In the genomic region with DNA sequence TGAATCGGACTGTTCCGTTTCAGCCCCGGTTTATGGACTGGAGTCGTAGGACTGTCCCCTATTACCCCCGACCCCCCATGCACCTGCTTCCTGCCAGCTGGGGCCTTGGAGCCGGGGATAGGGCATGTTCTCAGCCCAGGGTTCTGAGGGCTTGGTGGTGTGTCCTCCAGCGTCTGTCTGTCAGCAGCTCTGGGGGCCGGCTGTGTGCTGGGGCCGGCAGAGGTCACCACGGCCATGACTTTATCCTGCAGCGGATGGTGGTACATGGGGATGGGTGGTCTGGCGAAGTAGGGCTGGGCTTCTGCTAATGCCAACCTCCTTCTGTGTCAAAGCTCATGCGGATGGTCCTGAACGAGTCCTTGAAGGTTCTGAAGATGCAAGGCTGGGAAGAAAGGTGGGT, we compare ENCODE assay signal across 25 cellular contexts.
"Had no signal": no experiment of that assay in that cellular context is flagged by ENCODE, and none has a peak within 500 bp of the region (broad histone marks: within the 10 kb centered on the region; RNA-seq: fewer than 3 reads in every experiment).

No MANE protein-coding gene starts in this region.

- DNase-seq: cortex of kidney; effector memory CD8-positive, alpha-beta T cell; head of caudate nucleus; mesendoderm; midbrain; naive thymus-derived CD4-positive, alpha-beta T cell; pancreas; retina; right lobe of liver; small intestine; stimulated activated CD4-positive, alpha-beta T cell treated with anti-CD3 and anti-CD28 coated beads, Interleukin-12 subunit alpha, Interleukin-12 subunit beta, amount 100 ng/mL, for 4 hours; stimulated activated CD4-positive, alpha-beta T cell treated with anti-CD3 and anti-CD28 coated beads, Interleukin-1b, Interleukin-23, amount 100 ng/mL, for 48 hours; stimulated activated CD4-positive, alpha-beta T cell treated with anti-CD3 and anti-CD28 coated beads, Interleukin-4, amount 100 ng/mL, for 1 hour; stimulated activated CD8-positive, alpha-beta memory T cell treated with anti-CD3 and anti-CD28 coated beads, Interleukin-4, amount 100 ng/mL, for 48 hours; stimulated activated naive CD4-positive, alpha-beta T cell treated with Interleukin-2 at 50 U/mL for 16 hours; stomach; thyroid gland; trophoblast cell had no signal

- H3K27ac ChIP-seq: left lung, neutrophil, pancreas, right lobe of liver, stomach, thyroid gland, vagina had no signal

- H3K4me3 ChIP-seq: left lung, pancreas, right lobe of liver, stomach, thyroid gland, vagina had no signal

- ATAC-seq: effector memory CD8-positive, alpha-beta T cell; left lung; naive thymus-derived CD4-positive, alpha-beta T cell; pancreas; right lobe of liver had no signal

- H3K9me3 Mint-ChIP-seq: effector memory CD8-positive, alpha-beta T cell; nephron had no signal

- H3K27me3 Mint-ChIP-seq: effector memory CD8-positive, alpha-beta T cell; naive thymus-derived CD4-positive, alpha-beta T cell had no signal

- H3K9me3 ChIP-seq: left lung, neutrophil, pancreas, right lobe of liver, stomach, thyroid gland, vagina had no signal

- H3K27ac Mint-ChIP-seq: naive thymus-derived CD4-positive, alpha-beta T cell; nephron had no signal

- FAIRE-seq: endometrium, frontal cortex, keratinocyte, pancreas, small intestine had no signal

- H3K27me3 ChIP-seq: left lung, neutrophil, pancreas, right lobe of liver, stomach, thyroid gland, vagina had no signal

- H3K4me3 Mint-ChIP-seq: effector memory CD8-positive, alpha-beta T cell; naive thymus-derived CD4-positive, alpha-beta T cell; nephron had no signal
